ENCODE assay signal across 9 cellular contexts in the genomic region with DNA sequence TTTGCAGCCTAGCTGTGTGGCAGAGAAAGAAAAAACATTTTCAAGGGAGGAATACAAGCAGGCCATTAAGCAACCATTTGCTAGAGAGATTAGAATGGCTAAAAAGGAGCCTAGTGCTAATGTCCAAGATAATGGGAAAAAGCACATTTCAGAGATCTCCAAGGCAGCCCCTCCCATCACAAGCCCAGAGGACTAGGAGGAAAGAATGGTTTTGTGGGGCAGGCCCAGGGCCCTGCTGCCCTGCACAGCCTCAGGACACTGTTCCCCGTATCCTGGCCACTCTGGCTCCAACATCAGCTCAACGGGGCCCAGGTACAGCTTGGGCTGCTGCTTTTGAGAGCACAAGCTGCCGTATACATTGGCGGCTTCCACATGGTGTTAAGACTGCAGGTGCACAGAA. TPM values are rescaled to one million over a fixed set of nuclear protein-coding genes. Genes with fewer than 3 reads are reported as not detected.
"Had no signal": no experiment of that assay in that cellular context is flagged by ENCODE, and none has a peak within 500 bp of the region (broad histone marks: within the 10 kb centered on the region; RNA-seq: fewer than 3 reads in every experiment).

No MANE protein-coding gene starts in this region.

- DNase-seq: GM23248, GOT3, H7, IMR-90, KBM-7 had no signal

- H3K9me3 ChIP-seq: HAP-1 had no signal

- H3K4me1 ChIP-seq: HAP-1 had no signal

- H3K4me3 ChIP-seq: GM23248, HAP-1 had no signal

- ATAC-seq: HCT116 had no signal

- H3K27ac ChIP-seq: GM23248, HL-60, KMS-11 had no signal

- H3K4me2 ChIP-seq: KMS-11 had no signal

- H3K36me3 ChIP-seq: HAP-1 had no signal

RNA-seq across cellular contexts. Expression of a gene that starts 16.5 kb away (rescaled TPM):
- total RNA-seq: GM23248, IMR-90 had no signal
- polyA plus RNA-seq: GM23248 had no signal
